Comparison of ENCODE assay signal across 10 cellular contexts in the genomic region with DNA sequence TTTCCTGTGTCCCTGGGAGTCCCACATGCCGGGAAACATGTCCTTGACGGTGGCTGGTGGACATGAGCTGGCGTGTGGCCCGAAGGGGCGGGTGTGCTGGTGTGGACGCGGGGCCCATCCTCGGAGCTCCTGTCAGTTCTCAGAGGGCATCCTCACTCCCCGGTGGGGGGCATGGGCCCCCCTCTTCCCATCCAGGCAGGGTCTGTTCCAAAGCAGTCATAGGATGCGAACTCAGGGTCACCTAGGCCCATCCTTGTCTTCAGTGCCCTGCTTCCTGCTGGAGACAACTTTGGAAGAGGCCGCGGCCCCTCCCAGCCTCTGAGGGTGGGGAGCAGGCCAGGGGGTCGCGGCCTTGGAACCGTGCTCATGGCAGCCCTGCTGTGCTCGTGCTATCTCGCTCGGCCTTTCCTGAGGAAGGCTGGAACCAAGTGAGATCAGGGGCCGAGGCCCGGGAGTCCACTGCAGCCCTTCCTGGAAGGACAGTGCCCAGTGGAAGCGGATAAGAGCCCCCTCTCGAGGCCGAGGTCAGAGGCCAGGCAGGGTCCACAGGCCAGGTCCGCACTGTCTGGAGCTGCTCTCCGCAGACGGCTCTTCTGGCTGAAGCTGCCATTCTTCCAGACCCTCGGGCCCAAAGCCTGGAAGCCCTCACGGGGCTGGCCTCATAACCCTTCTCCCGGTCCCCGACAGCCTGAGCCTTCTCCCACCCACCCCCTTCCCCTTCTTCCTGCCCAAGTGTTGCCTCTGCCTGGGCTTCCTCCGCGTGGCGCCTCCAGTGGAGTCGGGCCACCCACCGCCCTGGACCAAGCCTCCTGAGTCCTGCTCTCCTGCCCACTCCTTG. TPM values are rescaled to one million over a fixed set of nuclear protein-coding genes. Genes with fewer than 3 reads are reported as not detected.
DNase-seq lines count a peak whose midpoint lies in the region; ATAC-seq, FAIRE-seq and TF ChIP-seq lines count a peak whose summit lies in the region.
"Had no signal": no experiment of that assay in that cellular context is flagged by ENCODE, and none has a peak within 500 bp of the region (broad histone marks: within the 10 kb centered on the region; RNA-seq: fewer than 3 reads in every experiment).

No MANE protein-coding gene starts in this region.

- H4K5ac ChIP-seq in IMR-90 (ENCODE audit: low read depth, low read length), result no peak overlapping the region; the same call in 1 of the 2 replicates

- WGBS in IMR-90 (ENCODE audit: extremely low coverage in 2 of 2, insufficient read length in 1 of 2), 2 experiments, result 83% methylated on average over 32 of the region's 35 CpGs; no CpG with 5 or more reads in 1 of the 2 experiments

- H3K9ac ChIP-seq in IMR-90 (ENCODE audit: low read depth, low read length), result no peak overlapping the region

- H3K4me3 ChIP-seq in IMR-90 (ENCODE audit: insufficient read depth, low read depth, low read length), result no peak overlapping the region

- peak overlapping the region; percentile 40 for H2AK5ac ChIP-seq in IMR-90 (ENCODE audit: low read depth, low read length)

- H4K91ac ChIP-seq in IMR-90 (ENCODE audit: insufficient read depth, low read depth, low read length), result peak overlapping the region; percentile 90; the same call in 1 of the 2 replicates

- H3K27ac Mint-ChIP-seq in stimulated activated effector memory CD8-positive, alpha-beta T cell treated with anti-CD3 and anti-CD28 coated beads, Interleukin-12 subunit alpha, Interleukin-12 subunit beta, amount 100 ng/mL, for 72 hours, result peak overlapping the region; percentile 97

- POLR2A ChIA-PET in IMR-90 (lab: Charles Lee; ENCODE audit: unreplicated experiment), result no interaction called here

- intact Hi-C loops in IMR-90 (cut with micrococcal nuclease), result no loop called here

- TF ChIP-seq CTCF in IMR-90 (conservative IDR thresholded peaks at IDR 0.05; ENCODE audit: low read depth, low read length), result no peak

- DNase-seq in IMR-90, result no peak
- DNase-seq in activated naive CD4-positive, alpha-beta T cell treated with anti-CD3 and anti-CD28 coated beads, Interleukin-2, amount 50 U/mL, for 16 hours, result peak; percentile 12
- no peak for DNase-seq in stimulated activated effector memory CD8-positive, alpha-beta T cell treated with anti-CD3 and anti-CD28 coated beads, Interleukin-12 subunit alpha, Interleukin-12 subunit beta, amount 100 ng/mL, for 72 hours (ENCODE audit: low spot score in 2 of 2)
- DNase-seq in RCC 7860 (ENCODE audit: low spot score), result no peak
- no peak for DNase-seq in Ammon's horn (ENCODE audit: low spot score)
- no peak for DNase-seq in NCI-H748 (lab: John Stamatoyannopoulos, UW; ENCODE audit: unreplicated experiment)
- DNase-seq: hippocampal formation, NCI-H2081 had no signal

- H4K8ac ChIP-seq in IMR-90 (ENCODE audit: low read depth in 2 of 2, low read length in 2 of 2), result no peak overlapping the region

- no peaks in the 10 kb centered on the region for H3K9me3 Mint-ChIP-seq in stimulated activated effector memory CD8-positive, alpha-beta T cell treated with anti-CD3 and anti-CD28 coated beads, Interleukin-12 subunit alpha, Interleukin-12 subunit beta, amount 100 ng/mL, for 72 hours

- H3K4me1 ChIP-seq in IMR-90 (ENCODE audit: control insufficient read depth, insufficient read depth, low read length), result peaks cover 32% of the 10 kb centered on the region

- peak overlapping the region; percentile 98 for H3K4me3 Mint-ChIP-seq in stimulated activated effector memory CD8-positive, alpha-beta T cell treated with anti-CD3 and anti-CD28 coated beads, Interleukin-12 subunit alpha, Interleukin-12 subunit beta, amount 100 ng/mL, for 72 hours

- no peaks in the 10 kb centered on the region for H3K9me3 ChIP-seq in IMR-90 (ENCODE audit: control insufficient read depth, insufficient read depth, low read length)

- 0 out of 2 replicates have a peak overlapping the region, but pooled peaks have one; percentile 6 for H2BK20ac ChIP-seq in IMR-90 (ENCODE audit: low read depth, low read length)

- no peak for TF ChIP-seq RAD21 in IMR-90 (IDR thresholded peaks at IDR 0.05; ENCODE audit: low read length)

- H3K23ac ChIP-seq in IMR-90 (ENCODE audit: low read depth, low read length), result no peak overlapping the region

- H3K27ac ChIP-seq in IMR-90 (ENCODE audit: insufficient read depth, low read length), result no peak overlapping the region
- peak overlapping the region; percentile 75 for H3K27ac ChIP-seq in layer of hippocampus (ENCODE audit: low read depth, low read length)

- H3K4me1 Mint-ChIP-seq in stimulated activated effector memory CD8-positive, alpha-beta T cell treated with anti-CD3 and anti-CD28 coated beads, Interleukin-12 subunit alpha, Interleukin-12 subunit beta, amount 100 ng/mL, for 72 hours, result peaks cover 95% of the 10 kb centered on the region

- H2BK5ac ChIP-seq in IMR-90 (ENCODE audit: low read depth, low read length, poor library complexity, severe bottlenecking), result no peak overlapping the region

- peaks cover 31 to 100% of the 10 kb centered on the region in 2 experiments for H3K79me1 ChIP-seq in IMR-90 (ENCODE audit: low read depth in 1 of 2, low read length in 2 of 2)

- H3K36me3 ChIP-seq in IMR-90 (ENCODE audit: control insufficient read depth, insufficient read depth, low read length), result peaks cover 11% of the 10 kb centered on the region

- no peak overlapping the region for H3K18ac ChIP-seq in IMR-90 (ENCODE audit: low read depth, low read length)

- H2BK120ac ChIP-seq in IMR-90 (ENCODE audit: low read depth, low read length), result no peak overlapping the region

- no peak overlapping the region for H2AFZ ChIP-seq in IMR-90 (replicated peaks; ENCODE audit: low read length, poor library complexity)

- peaks cover 26% of the 10 kb centered on the region for H3K9me1 ChIP-seq in IMR-90 (ENCODE audit: insufficient read depth, low read length)

- no peak overlapping the region for H3K14ac ChIP-seq in IMR-90 (replicated peaks; ENCODE audit: low read depth, low read length)

- H3K56ac ChIP-seq in IMR-90 (ENCODE audit: extremely low read depth, insufficient read depth, low read length), result no peak overlapping the region

- no peak overlapping the region for H2BK15ac ChIP-seq in IMR-90 (ENCODE audit: low read depth, low read length)

- dilution Hi-C loops in IMR-90 (cut with HindIII; ENCODE audit: low sequenced_read_pairs, unreplicated experiment), result no loop called here

- CTCF ChIA-PET in IMR-90 (lab: Yijun Ruan, JAX), result interaction anchor here (1.0 kb wide), 1 partner anchor 13 kb away, joined by 3 read pairs; no protein-coding TSS in a partner anchor

- H3K4ac ChIP-seq in IMR-90 (ENCODE audit: low read depth, low read length), result no peak overlapping the region

- ATAC-seq in IMR-90 (ENCODE audit: low read depth) (no peak), HG03045 (IDR thresholded peaks at IDR 0.05; ENCODE audit: unreplicated experiment) (no peak)
- no peak for ATAC-seq in stimulated activated effector memory CD8-positive, alpha-beta T cell treated with anti-CD3 and anti-CD28 coated beads, Interleukin-12 subunit alpha, Interleukin-12 subunit beta, amount 100 ng/mL, for 72 hours

- H3K36me3 Mint-ChIP-seq in stimulated activated effector memory CD8-positive, alpha-beta T cell treated with anti-CD3 and anti-CD28 coated beads, Interleukin-12 subunit alpha, Interleukin-12 subunit beta, amount 100 ng/mL, for 72 hours, result peaks cover 99% of the 10 kb centered on the region

- TF ChIP-seq POLR2A in IMR-90 (IDR thresholded peaks at IDR 0.05; ENCODE audit: low read depth, low read length), result no peak

- no TSS peak for BruUV-seq in IMR-90 (replicated peaks; lab: Mats Ljungman, UMichigan)

- in situ Hi-C loops in IMR-90 (cut with MboI; ENCODE audit: low sequenced_read_pairs), result no loop called here

- peaks cover 25% of the 10 kb centered on the region for H4K20me1 ChIP-seq in IMR-90 (ENCODE audit: insufficient read depth, low read length)

- H3K27me3 ChIP-seq in IMR-90 (ENCODE audit: control insufficient read depth, insufficient read depth, low read length) (no peaks in the 10 kb centered on the region), layer of hippocampus (ENCODE audit: control insufficient read depth, insufficient read depth, low read length) (no peaks in the 10 kb centered on the region)

- H3K4me2 ChIP-seq in IMR-90 (ENCODE audit: low read depth, low read length), result no peak overlapping the region

- H2AK9ac ChIP-seq in IMR-90 (replicated peaks; ENCODE audit: low read depth, low read length, poor library complexity), result peak overlapping the region; percentile 13

- no peak for FAIRE-seq in RCC 7860 (lab: Jason Lieb, UNC)

TF ChIP-seq in IMR-90, 13 proteins besides CTCF, POLR2A, EP300 and RAD21 (continues in another document):
- TF ChIP-seq MAFK (IDR thresholded peaks at IDR 0.05; ENCODE audit: low read depth, low read length) (no peak), MAZ (IDR thresholded peaks at IDR 0.05; ENCODE audit: borderline replicate concordance, low read depth, low read length) (no peak), NFE2L2 (IDR thresholded peaks at IDR 0.05; ENCODE audit: low read depth, low read length) (no peak), MXI1 (IDR thresholded peaks at IDR 0.05; ENCODE audit: borderline replicate concordance, low read depth, low read length) (no peak), RFX5 (IDR thresholded peaks at IDR 0.05; ENCODE audit: low read depth, low read length) (no peak), CHD1 (IDR thresholded peaks at IDR 0.05; ENCODE audit: low read depth, low read length) (no peak), RCOR1 (IDR thresholded peaks at IDR 0.05; ENCODE audit: insufficient replicate concordance, low read length) (no peak), FOS (IDR thresholded peaks at IDR 0.05; ENCODE audit: low read depth, low read length) (no peak)
- TF ChIP-seq, protein P1, sequence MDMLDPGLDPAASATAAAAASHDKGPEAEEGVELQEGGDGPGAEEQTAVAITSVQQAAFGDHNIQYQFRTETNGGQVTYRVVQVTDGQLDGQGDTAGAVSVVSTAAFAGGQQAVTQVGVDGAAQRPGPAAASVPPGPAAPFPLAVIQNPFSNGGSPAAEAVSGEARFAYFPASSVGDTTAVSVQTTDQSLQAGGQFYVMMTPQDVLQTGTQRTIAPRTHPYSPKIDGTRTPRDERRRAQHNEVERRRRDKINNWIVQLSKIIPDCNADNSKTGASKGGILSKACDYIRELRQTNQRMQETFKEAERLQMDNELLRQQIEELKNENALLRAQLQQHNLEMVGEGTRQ (IDR thresholded peaks at IDR 0.05; ENCODE audit: low read depth, low read length), result no peak

RNA-seq across cellular contexts. Expression of a gene that starts 8.7 kb away (rescaled TPM):
- 23.9 and 26.7 TPM in 2 replicates for total RNA-seq in IMR-90 (2012; rRNA removed)
- 41.8 and 45.8 TPM in 2 replicates for polyA plus RNA-seq in IMR-90 (2012; rRNA removed)
- polyA plus RNA-seq in IMR-90 (2012; cell fraction: cytosol; rRNA removed), result 23.5 and 42.3 TPM in 2 replicates
- 130 and 275 TPM in 2 replicates for polyA plus RNA-seq in IMR-90 (2012; cell fraction: nucleus; rRNA removed; ENCODE audit: low replicate concordance)

RNA-seq across cellular contexts. Expression of a gene that starts 14.1 kb away (rescaled TPM):
- 7.3 and 8.1 TPM in 2 replicates for total RNA-seq in IMR-90 (2012; rRNA removed)
- 38.4 and 44.0 TPM in 2 replicates for polyA plus RNA-seq in IMR-90 (2012; rRNA removed)
- 31.2 and 35.3 TPM in 2 replicates for polyA plus RNA-seq in IMR-90 (2012; cell fraction: cytosol; rRNA removed)
- polyA plus RNA-seq in IMR-90 (2012; cell fraction: nucleus; rRNA removed; ENCODE audit: low replicate concordance), result 129 and 331 TPM in 2 replicates

RNA-seq across cellular contexts. Expression of a gene that starts 28.3 kb away (rescaled TPM):
- 7.3 and 7.8 TPM in 2 replicates for total RNA-seq in IMR-90 (2012; rRNA removed)
- 26.7 and 29.2 TPM in 2 replicates for polyA plus RNA-seq in IMR-90 (2012; rRNA removed)
- polyA plus RNA-seq in IMR-90 (2012; cell fraction: cytosol; rRNA removed), result 14.4 and 25.5 TPM in 2 replicates
- polyA plus RNA-seq in IMR-90 (2012; cell fraction: nucleus; rRNA removed; ENCODE audit: low replicate concordance), result 83.1 and 197 TPM in 2 replicates
